Comparison of ENCODE assay signal across 16 cellular contexts in genomic region chr9:84742261-84742660, GRCh38.
DNase-seq lines count a peak whose midpoint lies in the region; ATAC-seq and TF ChIP-seq lines count a peak whose summit lies in the region.
"Had no signal": no experiment of that assay in that cellular context is flagged by ENCODE, and none has a peak within 500 bp of the region (broad histone marks: within the 10 kb centered on the region; RNA-seq: fewer than 3 reads in every experiment).

No MANE protein-coding gene starts in this region.

- no peaks in the 10 kb centered on the region for H3K23me2 ChIP-seq in H9 (ENCODE audit: insufficient read length, low read depth, low read length, poor library complexity, severe bottlenecking)

- H3K18ac ChIP-seq in H9 (ENCODE audit: insufficient read length, low read depth, low read length), result no peak overlapping the region

- no peak overlapping the region for H2BK120ac ChIP-seq in H9 (ENCODE audit: low read depth, low read length, poor library complexity, severe bottlenecking)

- DNase-seq in H9 (peak; percentile 38), endodermal cell (peak; percentile 56), iPS-NIHi11 (ENCODE audit: low spot score) (peak; percentile 11), SK-N-DZ (ENCODE audit: low spot score) (no peak)
- DNase-seq in natural killer cell treated with Interleukin-12 subunit alpha and Interleukin-12 subunit beta and Interleukin-15 and Interleukin-18, amount 100 ng/mL, for 72 hours (ENCODE audit: low spot score), result no peak
- DNase-seq: C1 segment of cervical spinal cord; Calu3; CD4-positive, alpha-beta memory T cell; COR-L47; DMS53; DMS79 treated with DMSO at 0.1 percent for 48 hours; GF-D8; GOT3; H7 had no signal

- no peak overlapping the region for H2BK15ac ChIP-seq in H9 (ENCODE audit: low read depth, low read length)

- H3K27ac ChIP-seq in H9 (ENCODE audit: insufficient read length, low read depth, low read length), result no peak overlapping the region
- no peak overlapping the region for H3K27ac ChIP-seq in endodermal cell (ENCODE audit: low read depth, low read length)

- H2AK5ac ChIP-seq in H9 (ENCODE audit: insufficient read length, low read length), result no peak overlapping the region

- no peaks in the 10 kb centered on the region for H3K36me3 ChIP-seq in endodermal cell (ENCODE audit: control insufficient read depth, insufficient read depth, low read length)

- H3K4ac ChIP-seq in H9 (ENCODE audit: low read depth, low read length), result no peak overlapping the region

- H3K27ac Mint-ChIP-seq in H9, result no peak overlapping the region
- H3K27ac Mint-ChIP-seq in endodermal cell, result no peak overlapping the region
- no peak overlapping the region for H3K27ac Mint-ChIP-seq in natural killer cell treated with Interleukin-12 subunit alpha and Interleukin-12 subunit beta and Interleukin-15 and Interleukin-18, amount 100 ng/mL, for 72 hours
- H3K27ac Mint-ChIP-seq: CD4-positive, alpha-beta memory T cell had no signal

- H3T11ph ChIP-seq in H9 (ENCODE audit: low read length), result no peak overlapping the region

- H4K5ac ChIP-seq in H9 (ENCODE audit: insufficient read length, low read depth, low read length), result no peak overlapping the region

- H3K4me3 Mint-ChIP-seq in H9 (no peak overlapping the region), endodermal cell (no peak overlapping the region)
- H3K4me3 Mint-ChIP-seq in natural killer cell treated with Interleukin-12 subunit alpha and Interleukin-12 subunit beta and Interleukin-15 and Interleukin-18, amount 100 ng/mL, for 72 hours, result no peak overlapping the region
- H3K4me3 Mint-ChIP-seq: CD4-positive, alpha-beta memory T cell had no signal

- no peak overlapping the region for H3K56ac ChIP-seq in H9 (ENCODE audit: insufficient read length, low read depth, low read length)

- H3K4me1 Mint-ChIP-seq in H9 (0 out of 4 replicates have a peak, but pooled peaks cover 0 to 2% of the 10 kb centered on the region in 2 experiments), endodermal cell (no peaks in the 10 kb centered on the region)
- no peaks in the 10 kb centered on the region for H3K4me1 Mint-ChIP-seq in natural killer cell treated with Interleukin-12 subunit alpha and Interleukin-12 subunit beta and Interleukin-15 and Interleukin-18, amount 100 ng/mL, for 72 hours (ENCODE audit: low read depth in 2 of 2)
- H3K4me1 Mint-ChIP-seq: CD4-positive, alpha-beta memory T cell had no signal

- H2BK12ac ChIP-seq in H9 (ENCODE audit: insufficient read length, low read depth, low read length), result no peak overlapping the region

- no peak overlapping the region for H3K4me2 ChIP-seq in H9 (ENCODE audit: insufficient read depth, insufficient read length, low read length)

- no peak overlapping the region for H2BK20ac ChIP-seq in H9 (ENCODE audit: low read depth, low read length, poor library complexity, severe bottlenecking)

- no peak overlapping the region for H2AFZ ChIP-seq in H9 (ENCODE audit: low read length)

- WGBS in H9 (ENCODE audit: extremely low coverage, insufficient read length, low lambda C conversion rate), result no CpG with 5 or more reads among the region's 4 CpGs
- WGBS in endodermal cell (ENCODE audit: insufficient coverage in 1 of 2, insufficient read length in 1 of 2), 2 experiments, result 98 to 100% methylated on average over 2 to 4 of the region's 4 CpGs

- H3K9me3 ChIP-seq in H9 (ENCODE audit: control insufficient read depth, low read depth, low read length) (no peaks in the 10 kb centered on the region), endodermal cell (ENCODE audit: control insufficient read depth, low read length) (no peaks in the 10 kb centered on the region)

- H3K36me3 Mint-ChIP-seq in H9 (ENCODE audit: insufficient read depth in 1 of 3, low read depth in 3 of 3), result no peaks in the 10 kb centered on the region
- H3K36me3 Mint-ChIP-seq in endodermal cell (ENCODE audit: low read depth), result no peaks in the 10 kb centered on the region
- H3K36me3 Mint-ChIP-seq in natural killer cell treated with Interleukin-12 subunit alpha and Interleukin-12 subunit beta and Interleukin-15 and Interleukin-18, amount 100 ng/mL, for 72 hours, result no peaks in the 10 kb centered on the region
- H3K36me3 Mint-ChIP-seq: CD4-positive, alpha-beta memory T cell had no signal

- no peak overlapping the region for H4K8ac ChIP-seq in H9 (replicated peaks; ENCODE audit: insufficient read length, low read depth, low read length)

- H4K91ac ChIP-seq in H9 (ENCODE audit: insufficient read length, low read depth, low read length), result no peak overlapping the region

- H3K9ac ChIP-seq in H9 (ENCODE audit: extremely low read depth, insufficient read length, low read length) (no peak overlapping the region), endodermal cell (ENCODE audit: extremely low read depth, low read length, poor library complexity, severe bottlenecking) (no peak overlapping the region)

- no peak overlapping the region for H3K23ac ChIP-seq in H9 (ENCODE audit: insufficient read length, low read depth, low read length)

- H3K27me3 Mint-ChIP-seq in H9 (ENCODE audit: low read depth) (no peaks in the 10 kb centered on the region), endodermal cell (ENCODE audit: insufficient read depth) (no peaks in the 10 kb centered on the region)
- H3K27me3 Mint-ChIP-seq in natural killer cell treated with Interleukin-12 subunit alpha and Interleukin-12 subunit beta and Interleukin-15 and Interleukin-18, amount 100 ng/mL, for 72 hours, result peaks cover 3 to 7% of the 10 kb centered on the region in 2 donors
- H3K27me3 Mint-ChIP-seq: CD4-positive, alpha-beta memory T cell had no signal

- H3K27me3 ChIP-seq in H9 (ENCODE audit: insufficient read depth, low read length) (no peaks in the 10 kb centered on the region), endodermal cell (ENCODE audit: control insufficient read depth, insufficient read depth, low read length, poor library complexity, severe bottlenecking) (no peaks in the 10 kb centered on the region)

- H3K4me1 ChIP-seq in H9 (ENCODE audit: insufficient read depth, low read length) (no peaks in the 10 kb centered on the region), endodermal cell (ENCODE audit: control insufficient read depth, insufficient read depth, low read length) (no peaks in the 10 kb centered on the region)

- no peaks in the 10 kb centered on the region for H3K79me2 ChIP-seq in H9 (ENCODE audit: insufficient read depth, low read length)

- no peak overlapping the region for H2BK5ac ChIP-seq in H9 (ENCODE audit: insufficient read length, low read length)

- no peaks in the 10 kb centered on the region for H4K20me1 ChIP-seq in H9 (ENCODE audit: control insufficient read depth, insufficient read depth, insufficient read length)

- H3K9me3 Mint-ChIP-seq in H9 (no peaks in the 10 kb centered on the region), endodermal cell (no peaks in the 10 kb centered on the region)
- H3K9me3 Mint-ChIP-seq in natural killer cell treated with Interleukin-12 subunit alpha and Interleukin-12 subunit beta and Interleukin-15 and Interleukin-18, amount 100 ng/mL, for 72 hours, result no peaks in the 10 kb centered on the region

- H3K79me1 ChIP-seq in H9 (ENCODE audit: insufficient read depth, low read depth, low read length, poor library complexity, severe bottlenecking), result no peaks in the 10 kb centered on the region

- no peak for ATAC-seq in natural killer cell treated with Interleukin-12 subunit alpha and Interleukin-12 subunit beta and Interleukin-15 and Interleukin-18, amount 100 ng/mL, for 72 hours
- ATAC-seq in esophagus mucosa, result no peak
- ATAC-seq: HCT116 had no signal

- no peak overlapping the region for H3K4me3 ChIP-seq in endodermal cell (ENCODE audit: low read length)

- TF ChIP-seq CTCF in H9 (conservative IDR thresholded peaks at IDR 0.05) (no peak; the same call in 2 of the 3 replicates), endodermal cell (conservative IDR thresholded peaks at IDR 0.05) (peak; percentile 41)

- H3K14ac ChIP-seq in H9 (ENCODE audit: insufficient read depth, low read length), result no peak overlapping the region

Comparison
In these comparisons a context has a peak if more than half of its experiments do, and no peak if none do; other contexts are left out.
1. DNase-seq: peak in H9 (single experiment), endodermal cell (single experiment) and iPS-NIHi11 (single experiment); none in SK-N-DZ (single experiment) and natural killer cell treated with Interleukin-12 subunit alpha and Interleukin-12 subunit beta and Interleukin-15 and Interleukin-18, amount 100 ng/mL, for 72 hours (single experiment).